In the genomic region with DNA sequence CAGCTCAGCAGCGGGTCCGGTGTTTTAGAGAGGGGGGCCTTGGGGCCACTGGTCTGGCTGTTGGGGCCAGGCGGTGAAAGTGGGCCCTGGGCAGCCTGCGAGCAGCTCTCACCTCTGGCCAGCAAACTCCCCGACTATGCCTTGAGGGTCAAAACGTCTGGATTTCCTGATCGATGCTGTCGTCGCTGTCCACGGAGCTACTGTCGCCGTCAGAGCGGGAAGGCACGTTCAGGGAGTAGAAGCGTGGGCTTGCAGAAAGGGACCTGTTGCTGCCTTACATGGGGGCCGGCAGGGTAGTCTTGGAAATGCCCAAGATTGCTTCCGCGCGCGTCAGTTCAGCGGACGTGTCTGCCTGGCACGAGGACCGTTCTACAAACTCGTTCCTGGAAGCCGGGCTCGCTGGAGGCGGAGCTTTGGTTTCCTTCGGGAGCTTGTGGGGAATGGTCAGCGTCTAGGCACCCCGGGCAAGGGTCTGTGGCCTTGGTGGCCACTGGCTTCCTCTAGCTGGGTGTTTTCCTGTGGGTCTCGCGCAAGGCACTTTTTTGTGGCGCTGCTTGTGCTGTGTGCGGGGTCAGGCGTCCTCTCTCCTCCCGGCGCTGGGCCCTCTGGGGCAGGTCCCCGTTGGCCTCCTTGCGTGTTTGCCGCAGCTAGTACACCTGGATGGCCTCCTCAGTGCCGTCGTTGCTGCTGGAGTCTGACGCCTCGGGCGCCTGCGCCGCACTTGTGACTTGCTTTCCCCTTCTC, we compare ENCODE assay signal across 12 cellular contexts. TPM values are rescaled to one million over a fixed set of nuclear protein-coding genes. Genes with fewer than 3 reads are reported as not detected.
DNase-seq lines count a peak whose midpoint lies in the region; ATAC-seq and TF ChIP-seq lines count a peak whose summit lies in the region.
"Had no signal": no experiment of that assay in that cellular context is flagged by ENCODE, and none has a peak within 500 bp of the region (broad histone marks: within the 10 kb centered on the region; RNA-seq: fewer than 3 reads in every experiment).

No MANE protein-coding gene starts in this region.

- H3K27me3 ChIP-seq in colonic mucosa = no peaks in the 10 kb centered on the region
- H3K27me3 ChIP-seq in upper lobe of right lung = no peaks in the 10 kb centered on the region
- H3K27me3 ChIP-seq: dorsolateral prefrontal cortex had no signal

- peaks cover 15% of the 10 kb centered on the region for H3K9me3 Mint-ChIP-seq in activated naive CD4-positive, alpha-beta T cell treated with anti-CD3 and anti-CD28 coated beads, Interleukin-2, amount 10 ng/mL, durations not matched to agents 7 days and 5 days

- peaks cover 72% of the 10 kb centered on the region for H3K36me3 Mint-ChIP-seq in activated naive CD4-positive, alpha-beta T cell treated with anti-CD3 and anti-CD28 coated beads, Interleukin-2, amount 10 ng/mL, durations not matched to agents 7 days and 5 days

- peak overlapping the region; percentile 84 for H3K27ac Mint-ChIP-seq in activated naive CD4-positive, alpha-beta T cell treated with anti-CD3 and anti-CD28 coated beads, Interleukin-2, amount 10 ng/mL, durations not matched to agents 7 days and 5 days
- H3K27ac Mint-ChIP-seq: HFFc6 had no signal

- peak overlapping the region in 1 of 2 donors; percentile 26 for H3K9ac ChIP-seq in colonic mucosa (ENCODE audit: low read depth in 2 of 2, low read length in 2 of 2)

- H3K4me3 ChIP-seq in colonic mucosa (peak overlapping the region; percentile 26), upper lobe of right lung (peak overlapping the region; percentile 28)
- H3K4me3 ChIP-seq: K562 had no signal

- H3K27ac ChIP-seq in colonic mucosa (no peak overlapping the region), upper lobe of right lung (no peak overlapping the region)
- H3K27ac ChIP-seq: VCaP had no signal

- TF ChIP-seq CTCF in colonic mucosa (IDR thresholded peaks at IDR 0.05) (no peak), upper lobe of right lung (IDR thresholded peaks at IDR 0.05) (no peak)

- peak overlapping the region; percentile 75 for H3K4me3 Mint-ChIP-seq in activated naive CD4-positive, alpha-beta T cell treated with anti-CD3 and anti-CD28 coated beads, Interleukin-2, amount 10 ng/mL, durations not matched to agents 7 days and 5 days
- H3K4me3 Mint-ChIP-seq: HFFc6 had no signal

- H3K4me1 ChIP-seq in colonic mucosa (no peaks in the 10 kb centered on the region), upper lobe of right lung (no peaks in the 10 kb centered on the region)

- intact Hi-C loops in colonic mucosa (cut with DNase I) (loop anchor here (5.0 kb wide), 1 partner anchor 192 kb away; no protein-coding TSS in a partner anchor), upper lobe of right lung (cut with DNase I) (no loop called here)

- peaks cover 16% of the 10 kb centered on the region for H3K27me3 Mint-ChIP-seq in activated naive CD4-positive, alpha-beta T cell treated with anti-CD3 and anti-CD28 coated beads, Interleukin-2, amount 10 ng/mL, durations not matched to agents 7 days and 5 days

- CTCF ChIA-PET in activated naive CD4-positive, alpha-beta T cell treated with anti-CD3 and anti-CD28 coated beads, Interleukin-2, amount 10 ng/mL, durations not matched to agents 7 days and 5 days (lab: Charles Lee) = interaction anchor here (0.9 to 1.5 kb wide), 2 partner anchors 16 to 191 kb away, joined by 3 read pairs; no protein-coding TSS in a partner anchor

- no peaks in the 10 kb centered on the region for H3K36me3 ChIP-seq in colonic mucosa
- H3K36me3 ChIP-seq in upper lobe of right lung = peaks cover 5% of the 10 kb centered on the region

- ATAC-seq in upper lobe of right lung (peak; percentile 47), GM21825 (IDR thresholded peaks at IDR 0.05; ENCODE audit: unreplicated experiment) (no peak), HG03280 (IDR thresholded peaks at IDR 0.05; ENCODE audit: unreplicated experiment) (no peak)
- ATAC-seq: K562 had no signal

- peak; percentile 44 for DNase-seq in activated naive CD4-positive, alpha-beta T cell treated with anti-CD3 and anti-CD28 coated beads, Interleukin-2, amount 10 ng/mL, durations not matched to agents 7 days and 5 days
- DNase-seq in activated naive CD4-positive, alpha-beta T cell (lab: John Stamatoyannopoulos, UW) = no peak
- DNase-seq in colonic mucosa (peak; percentile 52), mucosa of gallbladder (ENCODE audit: low spot score) (peak; percentile 11), upper lobe of right lung (peak; percentile 71), hippocampal formation (lab: John Stamatoyannopoulos, UW) (no peak)
- DNase-seq: dorsolateral prefrontal cortex, HFFc6 had no signal

- peaks cover 40% of the 10 kb centered on the region for H3K4me1 Mint-ChIP-seq in activated naive CD4-positive, alpha-beta T cell treated with anti-CD3 and anti-CD28 coated beads, Interleukin-2, amount 10 ng/mL, durations not matched to agents 7 days and 5 days

- H3K9me3 ChIP-seq in colonic mucosa (no peaks in the 10 kb centered on the region), upper lobe of right lung (peaks cover 12% of the 10 kb centered on the region)

RNA-seq across cellular contexts. Expression of a gene that starts 15.3 kb away (rescaled TPM):
- 10 to 100 TPM; 28.5 TPM for total RNA-seq in colonic mucosa
- 37.8 TPM for total RNA-seq in mucosa of gallbladder
- total RNA-seq in upper lobe of right lung = 41.0 TPM

Comparison
In these comparisons a context has a peak if more than half of its experiments do, and no peak if none do; other contexts are left out.
1. DNase-seq: peak in activated naive CD4-positive, alpha-beta T cell treated with anti-CD3 and anti-CD28 coated beads, Interleukin-2, amount 10 ng/mL, durations not matched to agents 7 days and 5 days (single experiment), colonic mucosa (single experiment), mucosa of gallbladder (single experiment) and upper lobe of right lung (single experiment); none in activated naive CD4-positive, alpha-beta T cell (0 of 4) and hippocampal formation (0 of 2).